Comparison of ENCODE assay signal across 8 cellular contexts in genomic region chr19:35868172-35868822, GRCh38. TPM values are rescaled to one million over a fixed set of nuclear protein-coding genes. Genes with fewer than 3 reads are reported as not detected.
DNase-seq lines count a peak whose midpoint lies in the region; ATAC-seq and TF ChIP-seq lines count a peak whose summit lies in the region.

TSS of gene APLP1 (plus strand) at chr19:35868574. CDS start at chr19:35868637, 63 bp downstream.

- H3K4me1 ChIP-seq in PC-3 (ENCODE audit: insufficient read depth, low read length): peaks cover 7% of the 10 kb centered on the region; the same call in 1 of the 2 replicates
- no peaks in the 10 kb centered on the region for H3K4me1 ChIP-seq in foreskin keratinocyte
- H3K4me1 ChIP-seq in neuronal stem cell (ENCODE audit: control insufficient read depth in 2 of 2, insufficient read depth in 1 of 2, low read depth in 1 of 2, low read length in 2 of 2): peaks cover 7 to 10% of the 10 kb centered on the region in 2 donors
- H3K4me1 ChIP-seq in thoracic aorta (ENCODE audit: control insufficient read depth in 1 of 2, low read depth in 2 of 2): peaks cover 17 to 20% of the 10 kb centered on the region in 2 donors

- H3K4me2 ChIP-seq in PC-3 (ENCODE audit: low read length): peak within 1 kb of the TSS; percentile 84
- H3K4me2 ChIP-seq in neuronal stem cell (ENCODE audit: insufficient read depth, low read length, poor library complexity, severe bottlenecking): peak within 1 kb of the TSS; percentile 97

- H2AFZ ChIP-seq in PC-3 (ENCODE audit: low read length) (peak within 1 kb of the TSS; percentile 73), neuronal stem cell (ENCODE audit: low read length) (peak within 1 kb of the TSS; percentile 90)

- ATAC-seq in HG02588 (IDR thresholded peaks at IDR 0.05; ENCODE audit: unreplicated experiment): peak; percentile 44
- ATAC-seq in PC-3: peak; percentile 80
- peak; percentile 50 for ATAC-seq in foreskin keratinocyte
- ATAC-seq in thoracic aorta (ENCODE audit: insufficient number of reproducible peaks, low FRiP score, low read depth): no peak
- no peak for ATAC-seq in HG03469 (IDR thresholded peaks at IDR 0.05; ENCODE audit: unreplicated experiment)

- H3K79me2 ChIP-seq in PC-3 (ENCODE audit: low read length): no peaks in the 10 kb centered on the region

- H3K36me3 ChIP-seq in PC-3 (ENCODE audit: low read depth, low read length) (no peaks in the 10 kb centered on the region), neuronal stem cell (replicated peaks in 1 of 2; ENCODE audit: control insufficient read depth in 2 of 2, insufficient read depth in 2 of 2, low read length in 2 of 2) (peaks cover 13 to 25% of the 10 kb centered on the region in 2 donors), thoracic aorta (no peaks in the 10 kb centered on the region)

- H4K8ac ChIP-seq in neuronal stem cell (ENCODE audit: low read depth, low read length): no peak within 1 kb of the TSS

- H3K27ac ChIP-seq in PC-3 (ENCODE audit: low read length): no peak within 1 kb of the TSS
- H3K27ac ChIP-seq in foreskin keratinocyte: no peak within 1 kb of the TSS
- H3K27ac ChIP-seq in neuronal stem cell (replicated peaks; ENCODE audit: low read length): peak within 1 kb of the TSS; percentile 98
- H3K27ac ChIP-seq in thoracic aorta: no peak within 1 kb of the TSS

- H3K27me3 ChIP-seq in PC-3 (ENCODE audit: low read length) (no peaks in the 10 kb centered on the region), foreskin keratinocyte (peaks cover 32% of the 10 kb centered on the region), neuronal stem cell (ENCODE audit: control insufficient read depth in 3 of 3, insufficient read depth in 3 of 3, low read depth in 1 of 3, low read length in 3 of 3) (no peaks in the 10 kb centered on the region), thoracic aorta (replicated peaks; ENCODE audit: insufficient read depth) (no peaks in the 10 kb centered on the region)

- no peaks in the 10 kb centered on the region for H4K20me1 ChIP-seq in PC-3 (ENCODE audit: low read length)

- H3F3A ChIP-seq in PC-3 (ENCODE audit: low read length, unreplicated experiment): no peaks in the 10 kb centered on the region

- peaks cover 2% of the 10 kb centered on the region for H3K79me1 ChIP-seq in neuronal stem cell (ENCODE audit: low read depth, low read length)

- H3K9me2 ChIP-seq in PC-3 (replicated peaks; ENCODE audit: low read length): no peaks in the 10 kb centered on the region

- CTCF ChIA-PET in PC-3 (lab: Charles Lee): interaction anchor here (0.5 kb wide), 1 partner anchor 39 kb away, joined by 3 read pairs; no protein-coding TSS in a partner anchor

- peak within 1 kb of the TSS; percentile 93 for H2BK120ac ChIP-seq in neuronal stem cell (ENCODE audit: low read depth, low read length)

- POLR2A ChIA-PET in PC-3 (lab: Charles Lee; ENCODE audit: unreplicated experiment): no interaction called here

- peak within 1 kb of the TSS; percentile 62 for H3K23ac ChIP-seq in neuronal stem cell (ENCODE audit: low read depth, low read length, poor library complexity)

- peak within 1 kb of the TSS; percentile 60 for H4K91ac ChIP-seq in neuronal stem cell (ENCODE audit: low read depth, low read length, poor library complexity)

- H3K9ac ChIP-seq in PC-3 (ENCODE audit: low read length) (0 out of 2 replicates have a peak within 1 kb of the TSS, but pooled peaks have one; percentile 6), neuronal stem cell (ENCODE audit: low read depth, low read length, poor library complexity) (peak within 1 kb of the TSS; percentile 90)

- H2BK12ac ChIP-seq in neuronal stem cell (ENCODE audit: low read length): peak within 1 kb of the TSS; percentile 67

- H3K4ac ChIP-seq in neuronal stem cell (ENCODE audit: low read length): no peak within 1 kb of the TSS

- H3K9me3 ChIP-seq in PC-3 (ENCODE audit: low read length): no peaks in the 10 kb centered on the region
- H3K9me3 ChIP-seq in neuronal stem cell (replicated peaks in 1 of 2; ENCODE audit: control insufficient read depth in 2 of 2, insufficient read depth in 1 of 2, low read depth in 1 of 2, low read length in 2 of 2): no peaks in the 10 kb centered on the region
- no peaks in the 10 kb centered on the region for H3K9me3 ChIP-seq in thoracic aorta

- peak within 1 kb of the TSS; percentile 98 for H3K18ac ChIP-seq in neuronal stem cell (ENCODE audit: low read length)

- no peak for TF ChIP-seq CTCF in PC-3 (conservative IDR thresholded peaks at IDR 0.05; ENCODE audit: low read depth, low read length)
- TF ChIP-seq CTCF in foreskin keratinocyte (conservative IDR thresholded peaks at IDR 0.05): no peak
- no peak for TF ChIP-seq CTCF in thoracic aorta (IDR thresholded peaks at IDR 0.05)

- peak within 1 kb of the TSS; percentile 59 for H3K4me3 ChIP-seq in PC-3 (ENCODE audit: low read length)
- peak within 1 kb of the TSS; percentile 59 to 82 for H3K4me3 ChIP-seq in neuronal stem cell (ENCODE audit: low read length in 2 of 2)
- peak within 1 kb of the TSS; percentile 80 for H3K4me3 ChIP-seq in thoracic aorta

- peak within 1 kb of the TSS; percentile 58 for H2AK5ac ChIP-seq in neuronal stem cell (ENCODE audit: low read depth, low read length)

- WGBS in neuronal stem cell (ENCODE audit: extremely low coverage in 2 of 2, insufficient read length in 2 of 2, insufficient replicate concordance in 1 of 2), 2 donors: no CpG with 5 or more reads among the region's 60 CpGs

- DNase-seq in C1 segment of cervical spinal cord (lab: John Stamatoyannopoulos, UW) (peak in 13 of 14 donors; percentile 46 to 90 (median 76)), PC-3 (peak; percentile 54), foreskin keratinocyte (no peak), neuronal stem cell (ENCODE audit: low spot score) (peak; percentile 78), thoracic aorta (ENCODE audit: low spot score) (no peak)
- DNase-seq in activated effector memory CD4-positive, alpha-beta T cell treated with Interleukin-2 at 50 U/mL for 16 hours: peak; percentile 57

- peak within 1 kb of the TSS; percentile 97 for H2BK15ac ChIP-seq in neuronal stem cell (ENCODE audit: low read length)

- no peak within 1 kb of the TSS for H3K14ac ChIP-seq in neuronal stem cell (ENCODE audit: low read length)

- BruUV-seq in PC-3 (replicated peaks; lab: Mats Ljungman, UMichigan): no TSS peak

- intact Hi-C loops in PC-3 (cut with micrococcal nuclease): no loop called here

- H2BK5ac ChIP-seq in neuronal stem cell (ENCODE audit: low read length): peak within 1 kb of the TSS; percentile 98

RNA-seq across cellular contexts. Expression of gene APLP1, which starts in this region (rescaled TPM):
- total RNA-seq in PC-3 (2014; rRNA removed): 21.1 and 23.2 TPM in 2 replicates
- total RNA-seq in foreskin keratinocyte: 0.95 and 1.2 TPM in 2 replicates
- polyA plus RNA-seq in foreskin keratinocyte: 1.4 and 1.8 TPM in 2 replicates
- 299 TPM for polyA plus RNA-seq in neuronal stem cell (2013, experiment 1 of 2)
- polyA plus RNA-seq in neuronal stem cell (2013, experiment 2 of 2): 297 TPM
- 10 to 100 TPM; 28.1 to 47.2 TPM for total RNA-seq in thoracic aorta

Comparison
In these comparisons a context has a peak if more than half of its experiments do, and no peak if none do; other contexts are left out.
1. RNA of gene APLP1 (total RNA-seq): 28.1 to 47.2 TPM in thoracic aorta and 21.1 to 23.2 TPM in PC-3; 0.95 to 1.2 TPM in foreskin keratinocyte; every median in the first group is over 10 times any median in the second.
2. DNase-seq: peak in C1 segment of cervical spinal cord (13 of 14), PC-3 (single experiment), activated effector memory CD4-positive, alpha-beta T cell treated with Interleukin-2 at 50 U/mL for 16 hours (single experiment) and neuronal stem cell (single experiment); none in foreskin keratinocyte (0 of 2) and thoracic aorta (single experiment).
3. ATAC-seq: peak in HG02588 (single experiment), PC-3 (single experiment) and foreskin keratinocyte (single experiment); none in thoracic aorta (single experiment) and HG03469 (single experiment).
4. Peak in every context shown above with its lines, with median percentiles within 50 percentile points of each other: H3K4me3 ChIP-seq.